ENCODE assay signal across 11 cellular contexts in the genomic region with DNA sequence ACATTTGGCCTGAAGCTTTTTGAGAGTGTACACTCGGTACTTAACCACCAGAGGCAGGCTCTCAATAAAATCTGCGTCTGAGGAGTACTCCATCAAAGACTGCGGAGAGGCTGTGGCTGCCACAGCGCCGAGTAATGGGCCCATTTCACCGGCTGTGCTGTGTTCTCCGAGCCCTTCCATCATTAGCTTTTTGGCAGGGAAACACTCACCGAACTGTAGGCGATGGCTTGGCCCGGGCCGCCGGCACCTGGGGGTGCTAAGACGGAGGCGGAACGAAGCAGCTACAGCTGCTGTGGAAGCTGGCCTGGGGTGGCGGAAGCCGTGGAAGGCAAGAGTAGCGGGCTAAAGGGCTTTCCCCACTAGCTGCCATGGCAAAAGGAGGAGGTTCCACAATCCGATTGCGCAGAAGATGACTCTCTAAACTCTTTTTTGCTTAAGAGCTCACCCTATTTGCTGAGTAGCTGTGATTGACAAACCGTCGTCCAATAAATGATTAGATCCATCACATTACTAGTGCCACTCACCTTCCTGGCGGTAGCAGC. TPM values are rescaled to one million over a fixed set of nuclear protein-coding genes. Genes with fewer than 3 reads are reported as not detected.
DNase-seq lines count a peak whose midpoint lies in the region; ATAC-seq and TF ChIP-seq lines count a peak whose summit lies in the region.
"Had no signal": no experiment of that assay in that cellular context is flagged by ENCODE, and none has a peak within 500 bp of the region (broad histone marks: within the 10 kb centered on the region; RNA-seq: fewer than 3 reads in every experiment).

No MANE protein-coding gene starts in this region.

- no peaks in the 10 kb centered on the region for H3K36me3 Mint-ChIP-seq in activated naive CD8-positive, alpha-beta T cell

- H3K36me3 ChIP-seq in upper lobe of right lung = no peaks in the 10 kb centered on the region
- H3K36me3 ChIP-seq: right lobe of liver had no signal

- DNase-seq in stimulated activated CD4-positive, alpha-beta T cell treated with anti-CD3 and anti-CD28 coated beads, Interleukin-15, amount 100 ng/mL, for 24 hours = peak; percentile 3
- no peak for DNase-seq in stimulated activated CD4-positive, alpha-beta T cell treated with anti-CD3 and anti-CD28 coated beads, Interleukin-1b, Interleukin-23, amount 100 ng/mL, for 48 hours
- peak; percentile 53 for DNase-seq in kidney tubule cell (ENCODE audit: low spot score)
- DNase-seq in upper lobe of right lung = peak; percentile 61
- no peak for DNase-seq in GDM1 (lab: John Stamatoyannopoulos, UW)
- DNase-seq: NCI-H1417 treated with DMSO at 0.1 percent for 48 hours had no signal

- H3K4me1 ChIP-seq in upper lobe of right lung = no peaks in the 10 kb centered on the region
- H3K4me1 ChIP-seq: right lobe of liver had no signal

- no peak overlapping the region for H3K27ac ChIP-seq in upper lobe of right lung
- H3K27ac ChIP-seq: right lobe of liver had no signal

- TF ChIP-seq CTCF in upper lobe of right lung (IDR thresholded peaks at IDR 0.05) = no peak

- no peaks in the 10 kb centered on the region for H3K4me1 Mint-ChIP-seq in activated naive CD8-positive, alpha-beta T cell (ENCODE audit: low read depth)

- no peak overlapping the region for H3K27ac Mint-ChIP-seq in activated naive CD8-positive, alpha-beta T cell

- peak overlapping the region; percentile 69 for H3K4me3 Mint-ChIP-seq in activated naive CD8-positive, alpha-beta T cell

- H3K27me3 Mint-ChIP-seq in activated naive CD8-positive, alpha-beta T cell = no peaks in the 10 kb centered on the region

- H3K4me3 ChIP-seq in upper lobe of right lung = no peak overlapping the region
- H3K4me3 ChIP-seq: right lobe of liver had no signal

- H3K27me3 ChIP-seq in upper lobe of right lung = no peaks in the 10 kb centered on the region

- ATAC-seq in upper lobe of right lung (peak; percentile 79), HG02870 (IDR thresholded peaks at IDR 0.05; ENCODE audit: unreplicated experiment) (no peak), GM21381 (IDR thresholded peaks at IDR 0.05; ENCODE audit: unreplicated experiment) (no peak)
- ATAC-seq: right lobe of liver had no signal

- intact Hi-C loops in upper lobe of right lung (cut with DNase I) = no loop called here

- no peaks in the 10 kb centered on the region for H3K9me3 Mint-ChIP-seq in activated naive CD8-positive, alpha-beta T cell (ENCODE audit: low read depth)

- H3K9me3 ChIP-seq in upper lobe of right lung = no peaks in the 10 kb centered on the region
- H3K9me3 ChIP-seq: right lobe of liver had no signal

RNA-seq across cellular contexts. Expression of gene PABPC1L2A, which starts 48.5 kb away (rescaled TPM):
- not detected for total RNA-seq in upper lobe of right lung
- total RNA-seq: aorta, right lobe of liver had no signal

Comparison
In these comparisons a context has a peak if more than half of its experiments do, and no peak if none do; other contexts are left out.
1. DNase-seq: peak in stimulated activated CD4-positive, alpha-beta T cell treated with anti-CD3 and anti-CD28 coated beads, Interleukin-15, amount 100 ng/mL, for 24 hours (single experiment), kidney tubule cell (single experiment) and upper lobe of right lung (single experiment); none in stimulated activated CD4-positive, alpha-beta T cell treated with anti-CD3 and anti-CD28 coated beads, Interleukin-1b, Interleukin-23, amount 100 ng/mL, for 48 hours (single experiment) and GDM1 (single experiment).